In the genomic region with DNA sequence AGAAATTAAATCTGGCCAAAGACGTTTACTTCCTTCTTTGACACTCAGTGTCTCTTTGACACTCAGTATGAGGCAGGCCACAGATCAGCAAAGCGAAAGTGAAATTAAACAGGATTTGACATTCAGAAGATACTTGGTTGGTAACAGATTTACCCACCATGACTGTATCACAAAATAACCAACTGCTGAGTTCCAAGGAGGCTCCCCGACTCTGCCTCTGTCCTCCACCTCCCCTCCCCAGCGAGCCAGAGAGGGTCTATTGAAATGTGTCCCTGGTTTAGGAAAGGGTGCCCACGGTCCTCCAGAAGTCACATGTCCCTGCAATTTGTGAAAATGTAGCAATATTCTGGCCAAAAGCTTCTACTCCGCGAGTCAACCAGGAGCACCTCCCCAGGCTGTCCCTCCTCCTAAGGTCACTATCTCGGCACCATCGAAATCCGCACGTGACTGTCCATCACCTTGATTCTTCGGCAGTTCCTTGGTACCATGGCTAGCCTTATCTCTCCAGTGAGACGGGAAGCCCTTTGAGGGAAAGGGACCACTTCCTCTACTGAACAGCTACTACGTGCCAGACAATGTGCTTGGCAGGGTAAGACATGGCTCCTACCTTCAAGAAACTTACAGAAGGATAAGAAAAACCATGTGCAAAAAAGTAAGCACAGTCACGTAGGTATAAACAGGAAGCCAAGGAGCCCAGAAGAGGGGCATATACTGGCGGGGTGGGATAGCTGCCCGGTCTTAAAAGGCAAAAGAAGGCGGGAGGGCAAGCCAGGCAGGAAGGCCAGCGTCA, we compare ENCODE assay signal across 9 cellular contexts. TPM values are rescaled to one million over a fixed set of nuclear protein-coding genes. Genes with fewer than 3 reads are reported as not detected.
DNase-seq lines count a peak whose midpoint lies in the region; ATAC-seq and TF ChIP-seq lines count a peak whose summit lies in the region.
"Had no signal": no experiment of that assay in that cellular context is flagged by ENCODE, and none has a peak within 500 bp of the region (broad histone marks: within the 10 kb centered on the region; RNA-seq: fewer than 3 reads in every experiment).

No MANE protein-coding gene starts in this region.

- no peaks in the 10 kb centered on the region for H3K9me3 ChIP-seq in ascending aorta

- TF ChIP-seq CTCF in ascending aorta (IDR thresholded peaks at IDR 0.05) = no peak

- no peaks in the 10 kb centered on the region for H3K27me3 ChIP-seq in ascending aorta

- ATAC-seq in HG02973 (IDR thresholded peaks at IDR 0.05; ENCODE audit: unreplicated experiment) = peak; percentile 34

- DNase-seq in NCI-H748 (lab: John Stamatoyannopoulos, UW; ENCODE audit: unreplicated experiment) (peak; percentile 40), NCI-H748 treated with DMSO at 0.1 percent for 48 hours (lab: John Stamatoyannopoulos, UW) (no peak), RPMI7951 (ENCODE audit: low read depth) (peak; percentile 68), ascending aorta (ENCODE audit: low spot score in 2 of 2) (no peak), iris pigment epithelial cell (ENCODE audit: low read depth) (peak; percentile 18), HuH-7 (ENCODE audit: low spot score) (no peak)
- peak; percentile 18 to 40 for DNase-seq in stimulated activated CD4-positive, alpha-beta T cell treated with anti-CD3 and anti-CD28 coated beads, Interleukin-2, amount 100 ng/mL, for 24 hours

- peaks cover 0 to 18% of the 10 kb centered on the region in 2 donors for H3K4me1 ChIP-seq in ascending aorta

- peak overlapping the region; percentile 90 to 99 for H3K27ac ChIP-seq in ascending aorta
- H3K27ac ChIP-seq: C4-2B had no signal

- H3K36me3 ChIP-seq in ascending aorta = no peaks in the 10 kb centered on the region

- peak overlapping the region; percentile 86 to 99 for H3K4me3 ChIP-seq in ascending aorta

- intact Hi-C loops in ascending aorta (cut with DNase I) = loop anchor here (5.0 kb wide), 2 partner anchors 104 to 161 kb away; a partner anchor contains a TSS

RNA-seq across cellular contexts. Expression of a gene that starts 1.5 kb away (rescaled TPM):
- total RNA-seq in RPMI7951 (2014; rRNA removed; shearing (Covaris generic)) = 3.0 and 3.9 TPM in 2 replicates
- total RNA-seq in ascending aorta = 27.2 TPM

Comparison
In these comparisons a context has a peak if more than half of its experiments do, and no peak if none do; other contexts are left out.
1. DNase-seq: peak in NCI-H748 (single experiment), RPMI7951 (single experiment), iris pigment epithelial cell (single experiment) and stimulated activated CD4-positive, alpha-beta T cell treated with anti-CD3 and anti-CD28 coated beads, Interleukin-2, amount 100 ng/mL, for 24 hours (2 of 2); none in NCI-H748 treated with DMSO at 0.1 percent for 48 hours (single experiment), ascending aorta (0 of 2) and HuH-7 (single experiment).